17 cellular contexts compared by ENCODE assay signal in the genomic region with DNA sequence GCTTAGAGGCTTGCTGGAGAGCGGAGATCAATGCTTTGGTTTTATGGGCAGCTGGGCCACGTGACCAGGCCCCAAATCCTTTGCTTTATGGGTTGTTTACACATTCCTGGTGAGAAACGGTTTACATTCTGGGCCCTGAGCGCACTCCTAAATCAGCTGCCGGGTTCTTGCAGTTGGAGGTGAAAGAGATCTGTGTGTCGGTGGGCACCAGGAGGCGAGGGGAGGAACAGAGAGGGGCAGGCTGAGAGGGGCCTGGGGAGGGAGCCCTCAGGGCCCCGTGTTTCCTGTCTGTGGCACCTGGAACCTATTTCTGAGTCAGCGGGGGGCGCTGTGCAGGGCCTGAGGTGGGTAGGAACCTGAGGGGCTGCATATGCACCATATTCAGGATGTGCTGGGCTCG.
DNase-seq lines count a peak whose midpoint lies in the region; ATAC-seq, FAIRE-seq and TF ChIP-seq lines count a peak whose summit lies in the region.
"Had no signal": no experiment of that assay in that cellular context is flagged by ENCODE, and none has a peak within 500 bp of the region (broad histone marks: within the 10 kb centered on the region; RNA-seq: fewer than 3 reads in every experiment).

No MANE protein-coding gene starts in this region.

- H3K56ac ChIP-seq in IMR-90 (ENCODE audit: extremely low read depth, insufficient read depth, low read length) (no peak overlapping the region), H1 (replicated peaks; ENCODE audit: insufficient read length, low read depth, low read length) (no peak overlapping the region)

- no peaks in the 10 kb centered on the region for H3K36me3 ChIP-seq in IMR-90 (ENCODE audit: control insufficient read depth, insufficient read depth, low read length)
- H3K36me3 ChIP-seq in H1 (ENCODE audit: control insufficient read depth in 2 of 4, insufficient read depth in 4 of 4, low read length in 3 of 4): no peaks in the 10 kb centered on the region; a peak in 1 of 8 replicates
- H3K36me3 ChIP-seq: HAP-1, heart right ventricle, MG63 had no signal

- no peaks in the 10 kb centered on the region for H3K79me2 ChIP-seq in H1 (ENCODE audit: control insufficient read depth in 1 of 2, insufficient read depth in 2 of 2, low read length in 2 of 2)

- H3K9me1 ChIP-seq in IMR-90 (ENCODE audit: insufficient read depth, low read length): no peaks in the 10 kb centered on the region

- peaks cover 34% of the 10 kb centered on the region for H3K27me3 ChIP-seq in IMR-90 (ENCODE audit: control insufficient read depth, insufficient read depth, low read length)
- H3K27me3 ChIP-seq in H1 (replicated peaks in 1 of 4; ENCODE audit: control insufficient read depth in 3 of 4, extremely low read depth in 1 of 4, insufficient read depth in 3 of 4, low read length in 3 of 4): 0 out of 7 replicates have a peak, but pooled peaks cover 0 to 2% (median 0%) of the 10 kb centered on the region in 4 experiments

- no peaks in the 10 kb centered on the region for H3K4me1 Mint-ChIP-seq in osteocyte (ENCODE audit: unreplicated experiment)
- H3K4me1 Mint-ChIP-seq: natural killer cell had no signal

- H3K9me3 ChIP-seq in IMR-90 (ENCODE audit: control insufficient read depth, insufficient read depth, low read length) (no peaks in the 10 kb centered on the region), H1 (ENCODE audit: insufficient read depth in 2 of 2, low read depth in 1 of 2, low read length in 1 of 2) (no peaks in the 10 kb centered on the region)
- H3K9me3 ChIP-seq: HAP-1, heart right ventricle, MG63 had no signal

- H3K4me2 ChIP-seq in IMR-90 (ENCODE audit: low read depth, low read length) (no peak overlapping the region), H1 (ENCODE audit: insufficient read depth in 1 of 2, low read depth in 2 of 2, low read length in 2 of 2) (no peak overlapping the region; a peak in 1 of 4 replicates)

- ATAC-seq in IMR-90 (ENCODE audit: low read depth): no peak
- ATAC-seq: activated naive CD4-positive, alpha-beta T cell treated with anti-CD3 and anti-CD28 coated beads, Interleukin-2, amount 50 U/mL, for 72 hours; heart right ventricle; left ventricle myocardium superior; natural killer cell had no signal

- H2AFZ ChIP-seq in IMR-90 (replicated peaks; ENCODE audit: low read length, poor library complexity): no peak overlapping the region
- peak overlapping the region; percentile 67 for H2AFZ ChIP-seq in H1 (ENCODE audit: low read length)

- WGBS in IMR-90 (ENCODE audit: extremely low coverage in 2 of 2, insufficient read length in 1 of 2), 2 experiments: 80% methylated on average over 1 of the region's 11 CpGs; no CpG with 5 or more reads in 1 of the 2 experiments
- 47% methylated on average over 11 of the region's 11 CpGs; no CpG with 5 or more reads in 1 of the 2 experiments for WGBS in H1 (ENCODE audit: extremely low coverage in 1 of 2, insufficient coverage in 1 of 2, insufficient read length in 1 of 2, insufficient replicate concordance in 2 of 2, low coverage in 1 of 2, low lambda C conversion rate in 2 of 2, missing lambda C conversion rate in 1 of 2), 2 experiments

- no peak overlapping the region for H4K8ac ChIP-seq in IMR-90 (ENCODE audit: low read depth in 2 of 2, low read length in 2 of 2)
- H4K8ac ChIP-seq in H1 (ENCODE audit: extremely low read depth, insufficient read depth, low read length): no peak overlapping the region

- no peak overlapping the region for H2BK5ac ChIP-seq in IMR-90 (ENCODE audit: low read depth, low read length, poor library complexity, severe bottlenecking)
- 0 out of 2 replicates have a peak overlapping the region, but pooled peaks have one; percentile 48 for H2BK5ac ChIP-seq in H1 (ENCODE audit: low read depth, low read length)

- POLR2A ChIA-PET in IMR-90 (lab: Charles Lee; ENCODE audit: unreplicated experiment): no interaction called here
- POLR2A ChIA-PET in H1 (lab: Charles Lee; ENCODE audit: partially characterized antibody): no interaction called here

- TF ChIP-seq POLR2A in IMR-90 (IDR thresholded peaks at IDR 0.05; ENCODE audit: low read depth, low read length) (no peak), H1 (IDR thresholded peaks at IDR 0.05; ENCODE audit: control extremely low read depth in 1 of 2, low read depth in 2 of 2, low read length in 2 of 2) (no peak)

- H3K4me1 ChIP-seq in IMR-90 (ENCODE audit: control insufficient read depth, insufficient read depth, low read length) (no peaks in the 10 kb centered on the region), H1 (replicated peaks in 1 of 4; ENCODE audit: control insufficient read depth in 3 of 4, insufficient read depth in 4 of 4, low read length in 3 of 4) (peaks cover 0 to 3% (median 1%) of the 10 kb centered on the region in 4 experiments; a peak in 3 of 7 replicates)
- H3K4me1 ChIP-seq: HAP-1, heart right ventricle had no signal

- H3K27ac Mint-ChIP-seq in osteocyte (ENCODE audit: unreplicated experiment): no peak overlapping the region
- H3K27ac Mint-ChIP-seq: activated naive CD4-positive, alpha-beta T cell treated with anti-CD3 and anti-CD28 coated beads, Interleukin-2, amount 50 U/mL, for 72 hours; natural killer cell had no signal

- H3K9ac ChIP-seq in IMR-90 (ENCODE audit: low read depth, low read length): no peak overlapping the region
- no peak overlapping the region for H3K9ac ChIP-seq in H1 (replicated peaks in 1 of 4; ENCODE audit: extremely low read depth in 1 of 4, low read depth in 3 of 4, low read length in 3 of 4)

- dilution Hi-C loops in IMR-90 (cut with HindIII; ENCODE audit: low sequenced_read_pairs, unreplicated experiment): no loop called here

- H3K18ac ChIP-seq in IMR-90 (ENCODE audit: low read depth, low read length) (no peak overlapping the region), H1 (ENCODE audit: extremely low read depth, low read length) (no peak overlapping the region)

- in situ Hi-C loops in IMR-90 (cut with MboI; ENCODE audit: low sequenced_read_pairs): no loop called here

- 0 out of 2 replicates have a peak overlapping the region, but pooled peaks have one; percentile 6 for H2BK12ac ChIP-seq in H1 (ENCODE audit: low read depth, low read length)

- peaks cover 59% of the 10 kb centered on the region for H3K27me3 Mint-ChIP-seq in osteocyte (ENCODE audit: unreplicated experiment)

- H3K79me1 ChIP-seq in IMR-90 (ENCODE audit: low read depth in 1 of 2, low read length in 2 of 2): no peaks in the 10 kb centered on the region
- no peaks in the 10 kb centered on the region for H3K79me1 ChIP-seq in H1 (ENCODE audit: low read depth, low read length)

- no peak overlapping the region for H3K27ac ChIP-seq in IMR-90 (ENCODE audit: insufficient read depth, low read length)
- H3K27ac ChIP-seq in H1 (ENCODE audit: low read depth, low read length): no peak overlapping the region
- H3K27ac ChIP-seq: heart right ventricle had no signal

- no peak overlapping the region for H2BK120ac ChIP-seq in IMR-90 (ENCODE audit: low read depth, low read length)
- no peak overlapping the region for H2BK120ac ChIP-seq in H1 (replicated peaks; ENCODE audit: low read depth, low read length)

- FAIRE-seq in H1 (lab: Jason Lieb, UNC) (no peak), urothelium cell line (lab: Jason Lieb, UNC) (no peak)
- FAIRE-seq: A204.1 had no signal

- H2AK5ac ChIP-seq in IMR-90 (ENCODE audit: low read depth, low read length) (no peak overlapping the region), H1 (ENCODE audit: low read depth, low read length) (no peak overlapping the region)

- H2BK20ac ChIP-seq in IMR-90 (ENCODE audit: low read depth, low read length) (no peak overlapping the region), H1 (ENCODE audit: low read length) (no peak overlapping the region)

- DNase-seq in activated CD4-positive, alpha-beta T cell treated with anti-CD3 and anti-CD28 coated beads for 48 hours: peak; percentile 29
- no peak for DNase-seq in activated CD4-positive, alpha-beta T cell treated with anti-CD3 and anti-CD28 coated beads, Interleukin-2, amount 50 U/mL, for 1 hour
- DNase-seq in IMR-90 (no peak), H1 (ENCODE audit: low read depth in 1 of 2, low spot score in 2 of 2) (peak in 1 of 2 experiments; percentile 77), osteocyte (ENCODE audit: extremely low spot score, unreplicated experiment) (peak; percentile 77), Kasumi-1 (lab: John Stamatoyannopoulos, UW) (no peak), urothelium cell line (ENCODE audit: low spot score) (no peak), CD1c-positive myeloid dendritic cell (ENCODE audit: extremely low spot score) (no peak)
- DNase-seq: COR-L47, heart right ventricle, left ventricle myocardium superior, MG63, natural killer cell, NCI-H2029 treated with DMSO at 0.1 percent for 48 hours had no signal

- no peaks in the 10 kb centered on the region for H3K9me3 Mint-ChIP-seq in osteocyte (ENCODE audit: unreplicated experiment)
- H3K9me3 Mint-ChIP-seq: activated naive CD4-positive, alpha-beta T cell treated with anti-CD3 and anti-CD28 coated beads, Interleukin-2, amount 50 U/mL, for 72 hours; natural killer cell had no signal

- BruUV-seq in IMR-90 (replicated peaks; lab: Mats Ljungman, UMichigan): no TSS peak

- H4K91ac ChIP-seq in IMR-90 (ENCODE audit: insufficient read depth, low read depth, low read length) (no peak overlapping the region), H1 (replicated peaks; ENCODE audit: insufficient read length, low read length) (no peak overlapping the region)

- H2AK9ac ChIP-seq in IMR-90 (replicated peaks; ENCODE audit: low read depth, low read length, poor library complexity): no peak overlapping the region

- CTCF ChIA-PET in IMR-90 (lab: Yijun Ruan, JAX): no interaction called here
- CTCF ChIA-PET in H1 (lab: Charles Lee; ENCODE audit: partially characterized antibody): interaction anchor here (0.6 to 3.6 kb wide), 15 partner anchors 12 to 469 kb away, joined by 3 to 23 read pairs (median 4); no protein-coding TSS in a partner anchor

- H3K14ac ChIP-seq in IMR-90 (replicated peaks; ENCODE audit: low read depth, low read length) (no peak overlapping the region), H1 (ENCODE audit: insufficient read length) (no peak overlapping the region)

- no peak for TF ChIP-seq RAD21 in IMR-90 (IDR thresholded peaks at IDR 0.05; ENCODE audit: low read length)
- peak; percentile 31 to 45 for TF ChIP-seq RAD21 in H1 (IDR thresholded peaks at IDR 0.05 in 1 of 2, conservative IDR thresholded peaks at IDR 0.05 in 1 of 2; ENCODE audit: low read depth in 2 of 2, low read length in 2 of 2)

- H3K4ac ChIP-seq in IMR-90 (ENCODE audit: low read depth, low read length) (no peak overlapping the region), H1 (replicated peaks; ENCODE audit: insufficient read length, low read depth, low read length) (no peak overlapping the region)

- no peaks in the 10 kb centered on the region for H3K36me3 Mint-ChIP-seq in osteocyte (ENCODE audit: unreplicated experiment)
- H3K36me3 Mint-ChIP-seq: activated naive CD4-positive, alpha-beta T cell treated with anti-CD3 and anti-CD28 coated beads, Interleukin-2, amount 50 U/mL, for 72 hours; natural killer cell had no signal

- no peak overlapping the region for H2BK15ac ChIP-seq in IMR-90 (ENCODE audit: low read depth, low read length)
- no peak overlapping the region for H2BK15ac ChIP-seq in H1 (ENCODE audit: low read length)

- TF ChIP-seq CTCF in IMR-90 (conservative IDR thresholded peaks at IDR 0.05; ENCODE audit: low read depth, low read length): no peak
- TF ChIP-seq CTCF in H1 (IDR thresholded peaks at IDR 0.05; ENCODE audit: control extremely low read depth in 1 of 3, insufficient read depth in 1 of 3, low read depth in 1 of 3, low read length in 3 of 3): peak; percentile 59 to 65 (median 63)
- TF ChIP-seq CTCF in osteocyte (IDR thresholded peaks at IDR 0.05): no peak

- H4K20me1 ChIP-seq in IMR-90 (ENCODE audit: insufficient read depth, low read length) (0 out of 2 replicates have a peak, but pooled peaks cover 3% of the 10 kb centered on the region), H1 (replicated peaks in 1 of 2; ENCODE audit: control insufficient read depth in 1 of 2, insufficient read depth in 2 of 2, low read length in 2 of 2) (no peaks in the 10 kb centered on the region)

- no peak overlapping the region for H3K23ac ChIP-seq in IMR-90 (ENCODE audit: low read depth, low read length)
- no peak overlapping the region for H3K23ac ChIP-seq in H1 (ENCODE audit: insufficient read length)

- no peak overlapping the region for H3K4me3 ChIP-seq in IMR-90 (ENCODE audit: insufficient read depth, low read depth, low read length)
- no peak overlapping the region for H3K4me3 ChIP-seq in H1 (ENCODE audit: extremely low read depth in 1 of 4, insufficient read depth in 2 of 4, low read depth in 3 of 4, low read length in 4 of 4)
- H3K4me3 ChIP-seq: HAP-1, heart right ventricle, MG63 had no signal

- H3K23me2 ChIP-seq in H1 (ENCODE audit: low read depth, low read length): peaks cover 3% of the 10 kb centered on the region

- H4K5ac ChIP-seq in IMR-90 (ENCODE audit: low read depth, low read length): no peak overlapping the region
- no peak overlapping the region for H4K5ac ChIP-seq in H1 (ENCODE audit: insufficient read length, low read depth, low read length)

- no peak overlapping the region for H3K4me3 Mint-ChIP-seq in osteocyte (ENCODE audit: unreplicated experiment)
- H3K4me3 Mint-ChIP-seq: natural killer cell had no signal

- no peak for TF ChIP-seq EP300 in H1 (IDR thresholded peaks at IDR 0.05; ENCODE audit: borderline replicate concordance in 1 of 2, low read depth in 2 of 2, low read length in 2 of 2)

- intact Hi-C loops in IMR-90 (cut with micrococcal nuclease): no loop called here

Comparison
In these comparisons a context has a peak if more than half of its experiments do, and no peak if none do; other contexts are left out.
1. DNase-seq: peak in activated CD4-positive, alpha-beta T cell treated with anti-CD3 and anti-CD28 coated beads for 48 hours (single experiment) and osteocyte (single experiment); none in activated CD4-positive, alpha-beta T cell treated with anti-CD3 and anti-CD28 coated beads, Interleukin-2, amount 50 U/mL, for 1 hour (single experiment), IMR-90 (single experiment), Kasumi-1 (0 of 2), urothelium cell line (single experiment) and CD1c-positive myeloid dendritic cell (single experiment).
2. CTCF ChIP-seq: peak in H1 (3 of 3); none in IMR-90 (single experiment) and osteocyte (single experiment).